Comparison of ENCODE assay signal across 1 cellular context in the genomic region with DNA sequence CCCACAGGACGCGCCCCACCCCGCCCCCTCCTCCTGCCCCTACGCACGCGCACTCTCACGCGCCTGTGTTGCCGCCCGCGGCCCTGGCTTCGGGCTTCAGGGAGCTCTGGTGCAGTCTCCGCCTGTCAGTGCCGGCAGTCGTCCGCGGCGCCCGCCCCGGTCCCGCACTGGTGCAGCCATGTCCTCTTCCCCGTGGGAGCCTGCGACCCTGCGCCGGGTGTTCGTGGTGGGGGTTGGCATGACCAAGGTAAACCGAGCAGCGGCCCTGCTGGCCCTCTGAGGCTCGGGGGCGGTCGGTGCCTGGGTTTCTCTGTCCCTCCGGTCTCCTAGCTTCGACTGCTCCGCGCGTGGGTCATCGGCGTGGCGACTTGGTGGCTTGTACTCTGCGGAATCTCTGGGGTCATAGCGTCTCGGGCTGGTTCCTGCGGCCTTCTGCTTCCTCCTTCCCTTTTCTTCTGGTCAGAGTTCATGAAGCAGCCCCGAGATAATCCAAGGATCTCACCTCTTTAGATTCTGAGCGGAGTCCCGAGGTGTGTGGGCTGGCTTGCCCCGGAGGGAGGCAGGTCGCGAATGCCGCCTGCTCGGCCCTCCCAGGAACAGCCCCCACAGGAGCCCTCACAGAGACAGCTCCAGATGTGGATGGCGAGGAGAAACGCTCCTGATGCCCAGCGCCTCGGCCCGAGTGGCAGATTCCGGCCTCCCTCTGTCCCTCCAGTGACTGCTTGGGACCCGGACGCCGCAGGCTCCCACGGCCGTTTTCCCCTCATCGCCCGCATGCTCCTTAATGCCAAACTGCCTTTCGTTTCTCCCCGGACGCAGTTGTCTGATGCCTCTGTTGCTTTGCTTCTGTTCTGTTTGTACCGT.
TF ChIP-seq lines count a peak whose summit lies in the region.

SCP2 (plus strand) TSS at position 58 of the 864 bp plus-strand sequence; CDS start at position 179, 121 bp downstream.

TF ChIP-seq in HepG2, 621 proteins besides CTCF, POLR2A, EP300 and RAD21 (continued from another document and continues in another):
- TF ChIP-seq TSC22D2 (CRISPR knock-in tag; IDR thresholded peaks at IDR 0.05; ENCODE audit: borderline replicate concordance) (no peak), ELF1 (CRISPR knock-in tag; IDR thresholded peaks at IDR 0.05) (0 out of 2 replicates have a peak, but pooled peaks have one; percentile 8), HIVEP1 (CRISPR knock-in tag; IDR thresholded peaks at IDR 0.05) (peak; percentile 30; the same call in 1 of the 2 replicates), NCOA1 (CRISPR knock-in tag; IDR thresholded peaks at IDR 0.05) (0 out of 2 replicates have a peak, but pooled peaks have one; percentile 61), SATB2 (CRISPR knock-in tag; IDR thresholded peaks at IDR 0.05) (0 out of 2 replicates have a peak, but pooled peaks have one; percentile 29), ZFAT (CRISPR knock-in tag; conservative IDR thresholded peaks at IDR 0.05) (no peak), PLSCR1 (CRISPR knock-in tag; IDR thresholded peaks at IDR 0.05; ENCODE audit: borderline replicate concordance) (no peak), KAT2B (IDR thresholded peaks at IDR 0.05; ENCODE audit: borderline replicate concordance, low read depth, low read length) (no peak), HOXA3 (CRISPR knock-in tag; IDR thresholded peaks at IDR 0.05) (0 out of 2 replicates have a peak, but pooled peaks have one; percentile 32), ARHGAP35 (CRISPR knock-in tag; IDR thresholded peaks at IDR 0.05; ENCODE audit: borderline replicate concordance) (no peak), ZMYM3 (CRISPR knock-in tag; IDR thresholded peaks at IDR 0.05) (peak; percentile 9; the same call in 1 of the 2 replicates), TAF1 (CRISPR knock-in tag; IDR thresholded peaks at IDR 0.05) (peak; percentile 76), ZKSCAN5 (CRISPR knock-in tag; IDR thresholded peaks at IDR 0.05) (no peak), ZNF607 (CRISPR knock-in tag; IDR thresholded peaks at IDR 0.05; ENCODE audit: borderline replicate concordance) (0 out of 2 replicates have a peak, but pooled peaks have one; percentile 19), MED13 (CRISPR knock-in tag; IDR thresholded peaks at IDR 0.05) (peak; percentile 53; the same call in 1 of the 2 replicates), ZSCAN12 (CRISPR knock-in tag; IDR thresholded peaks at IDR 0.05) (no peak), MED1 (CRISPR knock-in tag; IDR thresholded peaks at IDR 0.05) (peak; percentile 23), ZC3H13 (CRISPR knock-in tag; IDR thresholded peaks at IDR 0.05) (peak; percentile 58; the same call in 1 of the 2 replicates), PAWR (CRISPR knock-in tag; IDR thresholded peaks at IDR 0.05; ENCODE audit: borderline replicate concordance) (no peak), ZNF547 (CRISPR knock-in tag; IDR thresholded peaks at IDR 0.05) (peak; percentile 82; the same call in 1 of the 2 replicates), KLF6 (CRISPR knock-in tag; IDR thresholded peaks at IDR 0.05) (peak; percentile 58; the same call in 1 of the 2 replicates), ZHX1 (CRISPR knock-in tag; IDR thresholded peaks at IDR 0.05; ENCODE audit: low read depth) (0 out of 2 replicates have a peak, but pooled peaks have one; percentile 13), ZNF180 (CRISPR knock-in tag; IDR thresholded peaks at IDR 0.05; ENCODE audit: borderline replicate concordance, low read depth) (no peak), ZNF383 (CRISPR knock-in tag; IDR thresholded peaks at IDR 0.05; ENCODE audit: borderline replicate concordance) (0 out of 2 replicates have a peak, but pooled peaks have one; percentile 6), ZNF772 (CRISPR knock-in tag; IDR thresholded peaks at IDR 0.05) (no peak; the same call in 1 of the 2 replicates), ZNF263 (CRISPR knock-in tag; IDR thresholded peaks at IDR 0.05) (no peak), RFX3 (CRISPR knock-in tag; IDR thresholded peaks at IDR 0.05) (no peak), DMAP1 (CRISPR knock-in tag; IDR thresholded peaks at IDR 0.05) (no peak; the same call in 1 of the 2 replicates), CENPX (CRISPR knock-in tag; IDR thresholded peaks at IDR 0.05) (no peak), XBP1 (CRISPR knock-in tag; IDR thresholded peaks at IDR 0.05) (no peak), SIN3A (IDR thresholded peaks at IDR 0.05; ENCODE audit: borderline replicate concordance, low read depth, low read length) (peak; percentile 0; the same call in 1 of the 2 replicates), SNAPC2 (CRISPR knock-in tag; IDR thresholded peaks at IDR 0.05) (0 out of 2 replicates have a peak, but pooled peaks have one; percentile 56), HNF4G (IDR thresholded peaks at IDR 0.05; ENCODE audit: borderline replicate concordance, low read depth, low read length) (no peak), HNF4G (CRISPR knock-in tag; IDR thresholded peaks at IDR 0.05; ENCODE audit: borderline replicate concordance, low read depth) (no peak), ATF4 (CRISPR knock-in tag; IDR thresholded peaks at IDR 0.05) (peak in 1 of 2 experiments; percentile 51; a peak in 2 of 4 replicates), MAF1 (CRISPR knock-in tag; IDR thresholded peaks at IDR 0.05; ENCODE audit: borderline replicate concordance) (no peak; the same call in 1 of the 2 replicates), AHR (CRISPR knock-in tag; IDR thresholded peaks at IDR 0.05) (no peak), CREM (IDR thresholded peaks at IDR 0.05) (no peak), CREM (CRISPR knock-in tag; IDR thresholded peaks at IDR 0.05) (no peak), CHCHD3 (CRISPR knock-in tag; IDR thresholded peaks at IDR 0.05) (0 out of 2 replicates have a peak, but pooled peaks have one; percentile 51), NONO (IDR thresholded peaks at IDR 0.05) (no peak), NONO (CRISPR knock-in tag; conservative IDR thresholded peaks at IDR 0.05) (peak; percentile 74), ZNF639 (CRISPR knock-in tag; conservative IDR thresholded peaks at IDR 0.05) (no peak), POLR2AphosphoS5 (IDR thresholded peaks at IDR 0.05; ENCODE audit: low read depth, low read length) (peak; percentile 77), SOX13 (IDR thresholded peaks at IDR 0.05) (no peak), SOX13 (CRISPR knock-in tag; conservative IDR thresholded peaks at IDR 0.05 in 1 of 2, IDR thresholded peaks at IDR 0.05 in 1 of 2) (0 out of 4 replicates have a peak, but pooled peaks of 1 of the 2 experiments have one; percentile 32), ZNF468 (CRISPR knock-in tag; IDR thresholded peaks at IDR 0.05) (peak; percentile 38; the same call in 1 of the 2 replicates)
- TF ChIP-seq, protein P1, sequence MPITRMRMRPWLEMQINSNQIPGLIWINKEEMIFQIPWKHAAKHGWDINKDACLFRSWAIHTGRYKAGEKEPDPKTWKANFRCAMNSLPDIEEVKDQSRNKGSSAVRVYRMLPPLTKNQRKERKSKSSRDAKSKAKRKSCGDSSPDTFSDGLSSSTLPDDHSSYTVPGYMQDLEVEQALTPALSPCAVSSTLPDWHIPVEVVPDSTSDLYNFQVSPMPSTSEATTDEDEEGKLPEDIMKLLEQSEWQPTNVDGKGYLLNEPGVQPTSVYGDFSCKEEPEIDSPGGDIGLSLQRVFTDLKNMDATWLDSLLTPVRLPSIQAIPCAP (CRISPR knock-in tag; IDR thresholded peaks at IDR 0.05; ENCODE audit: low read depth) = no peak
- TF ChIP-seq, protein P2, sequence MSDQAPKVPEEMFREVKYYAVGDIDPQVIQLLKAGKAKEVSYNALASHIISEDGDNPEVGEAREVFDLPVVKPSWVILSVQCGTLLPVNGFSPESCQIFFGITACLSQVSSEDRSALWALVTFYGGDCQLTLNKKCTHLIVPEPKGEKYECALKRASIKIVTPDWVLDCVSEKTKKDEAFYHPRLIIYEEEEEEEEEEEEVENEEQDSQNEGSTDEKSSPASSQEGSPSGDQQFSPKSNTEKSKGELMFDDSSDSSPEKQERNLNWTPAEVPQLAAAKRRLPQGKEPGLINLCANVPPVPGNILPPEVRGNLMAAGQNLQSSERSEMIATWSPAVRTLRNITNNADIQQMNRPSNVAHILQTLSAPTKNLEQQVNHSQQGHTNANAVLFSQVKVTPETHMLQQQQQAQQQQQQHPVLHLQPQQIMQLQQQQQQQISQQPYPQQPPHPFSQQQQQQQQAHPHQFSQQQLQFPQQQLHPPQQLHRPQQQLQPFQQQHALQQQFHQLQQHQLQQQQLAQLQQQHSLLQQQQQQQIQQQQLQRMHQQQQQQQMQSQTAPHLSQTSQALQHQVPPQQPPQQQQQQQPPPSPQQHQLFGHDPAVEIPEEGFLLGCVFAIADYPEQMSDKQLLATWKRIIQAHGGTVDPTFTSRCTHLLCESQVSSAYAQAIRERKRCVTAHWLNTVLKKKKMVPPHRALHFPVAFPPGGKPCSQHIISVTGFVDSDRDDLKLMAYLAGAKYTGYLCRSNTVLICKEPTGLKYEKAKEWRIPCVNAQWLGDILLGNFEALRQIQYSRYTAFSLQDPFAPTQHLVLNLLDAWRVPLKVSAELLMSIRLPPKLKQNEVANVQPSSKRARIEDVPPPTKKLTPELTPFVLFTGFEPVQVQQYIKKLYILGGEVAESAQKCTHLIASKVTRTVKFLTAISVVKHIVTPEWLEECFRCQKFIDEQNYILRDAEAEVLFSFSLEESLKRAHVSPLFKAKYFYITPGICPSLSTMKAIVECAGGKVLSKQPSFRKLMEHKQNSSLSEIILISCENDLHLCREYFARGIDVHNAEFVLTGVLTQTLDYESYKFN (CRISPR knock-in tag; conservative IDR thresholded peaks at IDR 0.05) = no peak
- TF ChIP-seq, protein P3, sequence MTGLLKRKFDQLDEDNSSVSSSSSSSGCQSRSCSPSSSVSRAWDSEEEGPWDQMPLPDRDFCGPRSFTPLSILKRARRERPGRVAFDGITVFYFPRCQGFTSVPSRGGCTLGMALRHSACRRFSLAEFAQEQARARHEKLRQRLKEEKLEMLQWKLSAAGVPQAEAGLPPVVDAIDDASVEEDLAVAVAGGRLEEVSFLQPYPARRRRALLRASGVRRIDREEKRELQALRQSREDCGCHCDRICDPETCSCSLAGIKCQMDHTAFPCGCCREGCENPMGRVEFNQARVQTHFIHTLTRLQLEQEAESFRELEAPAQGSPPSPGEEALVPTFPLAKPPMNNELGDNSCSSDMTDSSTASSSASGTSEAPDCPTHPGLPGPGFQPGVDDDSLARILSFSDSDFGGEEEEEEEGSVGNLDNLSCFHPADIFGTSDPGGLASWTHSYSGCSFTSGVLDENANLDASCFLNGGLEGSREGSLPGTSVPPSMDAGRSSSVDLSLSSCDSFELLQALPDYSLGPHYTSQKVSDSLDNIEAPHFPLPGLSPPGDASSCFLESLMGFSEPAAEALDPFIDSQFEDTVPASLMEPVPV (CRISPR knock-in tag; IDR thresholded peaks at IDR 0.05) = peak; percentile 20
